ENCODE assay signal across 25 cellular contexts in the genomic region with DNA sequence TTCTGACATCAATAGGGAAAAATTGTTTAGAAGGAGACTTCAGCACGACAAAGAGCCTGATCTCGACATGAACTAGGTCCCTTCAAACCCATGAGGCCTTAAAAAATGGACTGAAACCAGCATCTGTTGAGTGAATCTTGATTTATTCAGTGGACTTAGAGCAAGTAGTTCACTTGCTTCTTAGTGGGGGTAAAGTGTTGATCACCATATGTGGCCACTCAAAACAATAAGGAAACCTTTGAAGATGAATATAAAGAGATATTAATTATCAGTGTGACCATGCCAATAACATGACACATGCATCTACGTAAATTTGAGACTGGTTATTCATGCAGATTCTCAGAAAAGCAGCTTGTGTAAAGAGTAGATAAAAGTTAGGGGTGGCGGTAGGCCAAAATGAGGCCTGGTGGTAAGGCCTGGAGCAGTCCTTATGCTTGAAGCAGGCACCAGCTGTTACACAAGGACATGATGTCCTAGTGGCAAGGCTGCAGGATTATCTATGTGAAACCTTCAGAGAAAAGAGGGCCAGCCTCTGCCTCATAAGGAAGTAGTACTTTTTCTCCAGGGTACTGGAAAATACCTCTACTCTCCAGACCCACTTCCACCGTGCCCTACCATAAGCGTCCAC.
DNase-seq lines count a peak whose midpoint lies in the region; ATAC-seq and TF ChIP-seq lines count a peak whose summit lies in the region.
"Had no signal": no experiment of that assay in that cellular context is flagged by ENCODE, and none has a peak within 500 bp of the region (broad histone marks: within the 10 kb centered on the region; RNA-seq: fewer than 3 reads in every experiment).

No MANE protein-coding gene starts in this region.

- peak; percentile 47 for DNase-seq in NCI-H82 (lab: John Stamatoyannopoulos, UW)
- DNase-seq in NCI-H82 treated with DMSO at 0.1 percent for 48 hours (lab: John Stamatoyannopoulos, UW; ENCODE audit: unreplicated experiment) = no peak
- peak; percentile 54 for DNase-seq in amniotic epithelial cell (ENCODE audit: low read depth)
- no peak for DNase-seq in heart right ventricle
- DNase-seq in left colon = no peak
- DNase-seq in RPMI8226 = no peak
- DNase-seq in 8988T = no peak
- DNase-seq: activated CD4-positive, alpha-beta T cell treated with anti-CD3 and anti-CD28 coated beads for 36 hours; activated CD8-positive, alpha-beta memory T cell treated with anti-CD3 and anti-CD28 coated beads for 24 hours; activated effector memory CD4-positive, alpha-beta T cell treated with Interleukin-2 at 50 U/mL for 16 hours; CD4-positive, alpha-beta T cell; dermis blood vessel endothelial cell; EL; Kasumi-1; NCI-H146; NCI-H69; posterior cingulate gyrus; stimulated activated CD4-positive, alpha-beta T cell treated with anti-CD3 and anti-CD28 coated beads, Interleukin-4, amount 100 ng/mL, for 4 hours; upper lobe of right lung had no signal

- H3K27me3 ChIP-seq in heart right ventricle = peaks cover 0 to 7% (median 0%) of the 10 kb centered on the region in 7 donors
- H3K27me3 ChIP-seq: upper lobe of right lung had no signal

- no peak overlapping the region for H3K4me3 ChIP-seq in heart right ventricle
- H3K4me3 ChIP-seq: GM23338, upper lobe of right lung had no signal

- no peaks in the 10 kb centered on the region for H3K4me1 ChIP-seq in heart right ventricle
- H3K4me1 ChIP-seq: upper lobe of right lung had no signal

- 76 to 80% methylated on average over 6 of the region's 6 CpGs for WGBS in heart right ventricle, 2 donors

- ATAC-seq in heart right ventricle (peak in 6 of 8 donors; percentile 38 to 89 (median 58)), left colon (no peak), HG03354 (IDR thresholded peaks at IDR 0.05; ENCODE audit: poor library complexity, severe bottlenecking, unreplicated experiment) (no peak)
- ATAC-seq: activated CD4-positive, alpha-beta T cell treated with anti-CD3 and anti-CD28 coated beads for 36 hours; GM23338; HepG2; sciatic nerve; stimulated activated memory B cell treated with anti-CD40 and anti-IgM and Interleukin-4, amounts not matched to agents 10 μg/mL and 1 μg/mL and 100 μg/mL, for 72 hours; upper lobe of right lung had no signal

- no peaks in the 10 kb centered on the region for H3K9me3 ChIP-seq in heart right ventricle
- H3K9me3 ChIP-seq: upper lobe of right lung had no signal

- no peak for TF ChIP-seq CTCF in heart right ventricle (IDR thresholded peaks at IDR 0.05)

- H3K27ac ChIP-seq in heart right ventricle = peak overlapping the region in 1 of 10 donors; percentile 10
- H3K27ac ChIP-seq: 22Rv1, upper lobe of right lung had no signal

- no peaks in the 10 kb centered on the region for H3K36me3 ChIP-seq in heart right ventricle
- H3K36me3 ChIP-seq: upper lobe of right lung had no signal

- intact Hi-C loops in heart right ventricle (cut with DNase I) (no loop called here), left colon (cut with DNase I, micrococcal nuclease) (no loop called here)

Comparison
In these comparisons a context has a peak if more than half of its experiments do, and no peak if none do; other contexts are left out.
1. DNase-seq: peak in NCI-H82 (single experiment) and amniotic epithelial cell (single experiment); none in NCI-H82 treated with DMSO at 0.1 percent for 48 hours (single experiment), heart right ventricle (0 of 2), left colon (0 of 2), RPMI8226 (single experiment) and 8988T (single experiment).
2. ATAC-seq: peak in heart right ventricle (6 of 8); none in left colon (single experiment) and HG03354 (single experiment).